Comparison of ENCODE assay signal across 29 cellular contexts in genomic region chr12:75884465-75884985, GRCh38.
DNase-seq lines count a peak whose midpoint lies in the region; ATAC-seq, FAIRE-seq and TF ChIP-seq lines count a peak whose summit lies in the region.
"Had no signal": no experiment of that assay in that cellular context is flagged by ENCODE, and none has a peak within 500 bp of the region (broad histone marks: within the 10 kb centered on the region; RNA-seq: fewer than 3 reads in every experiment).

No MANE protein-coding gene starts in this region.

- no peak overlapping the region for H3K4me3 ChIP-seq in H1 (ENCODE audit: extremely low read depth in 1 of 4, insufficient read depth in 2 of 4, low read depth in 3 of 4, low read length in 4 of 4)
- H3K4me3 ChIP-seq: GM12878, MG63, Peyer's patch, SK-N-MC had no signal

- H3K18ac ChIP-seq in H1 (ENCODE audit: extremely low read depth, low read length): no peak overlapping the region

- no peak overlapping the region for H3K56ac ChIP-seq in H1 (replicated peaks; ENCODE audit: insufficient read length, low read depth, low read length)

- no peak overlapping the region for H2BK12ac ChIP-seq in H1 (ENCODE audit: low read depth, low read length)

- no peaks in the 10 kb centered on the region for H3K23me2 ChIP-seq in H1 (ENCODE audit: low read depth, low read length)

- H4K20me1 ChIP-seq in H1 (replicated peaks in 1 of 2; ENCODE audit: control insufficient read depth in 1 of 2, insufficient read depth in 2 of 2, low read length in 2 of 2): no peaks in the 10 kb centered on the region

- no peaks in the 10 kb centered on the region for H3K9me3 Mint-ChIP-seq in mesothelial cell of epicardium
- H3K9me3 Mint-ChIP-seq: CD8-positive, alpha-beta memory T cell; HFFc6 had no signal

- TF ChIP-seq EP300 in H1 (IDR thresholded peaks at IDR 0.05; ENCODE audit: borderline replicate concordance in 1 of 2, low read depth in 2 of 2, low read length in 2 of 2): no peak

- H3K27me3 ChIP-seq in H1 (replicated peaks in 1 of 4; ENCODE audit: control insufficient read depth in 3 of 4, extremely low read depth in 1 of 4, insufficient read depth in 3 of 4, low read length in 3 of 4): no peaks in the 10 kb centered on the region; a peak in 1 of 7 replicates
- H3K27me3 ChIP-seq: MG63, Peyer's patch had no signal

- peak overlapping the region; percentile 76; the same call in 1 of the 2 replicates for H2BK15ac ChIP-seq in H1 (ENCODE audit: low read length)

- no peak overlapping the region for H3K27ac ChIP-seq in H1 (ENCODE audit: low read depth, low read length)
- H3K27ac ChIP-seq: 22Rv1, C4-2B, Peyer's patch, SK-N-MC had no signal

- H3K4me1 Mint-ChIP-seq in mesothelial cell of epicardium: peaks cover 42% of the 10 kb centered on the region
- H3K4me1 Mint-ChIP-seq: B cell; CD8-positive, alpha-beta memory T cell had no signal

- 48% methylated on average over 4 of the region's 4 CpGs; no CpG with 5 or more reads in 1 of the 2 experiments for WGBS in H1 (ENCODE audit: extremely low coverage in 1 of 2, insufficient coverage in 1 of 2, insufficient read length in 1 of 2, insufficient replicate concordance in 2 of 2, low coverage in 1 of 2, low lambda C conversion rate in 2 of 2, missing lambda C conversion rate in 1 of 2), 2 experiments

- no peak overlapping the region for H3K14ac ChIP-seq in H1 (ENCODE audit: insufficient read length)

- H3K79me1 ChIP-seq in H1 (ENCODE audit: low read depth, low read length): no peaks in the 10 kb centered on the region

- H4K5ac ChIP-seq in H1 (ENCODE audit: insufficient read length, low read depth, low read length): no peak overlapping the region

- H3K23ac ChIP-seq in H1 (ENCODE audit: insufficient read length): no peak overlapping the region

- no peak overlapping the region for H3K4ac ChIP-seq in H1 (replicated peaks; ENCODE audit: insufficient read length, low read depth, low read length)

- DNase-seq in NCI-H2107 treated with DMSO at 0.1 percent for 48 hours (lab: John Stamatoyannopoulos, UW; ENCODE audit: unreplicated experiment) (peak; percentile 38), NCI-H2107 (lab: John Stamatoyannopoulos, UW) (no peak), OCI-M1 (lab: John Stamatoyannopoulos, UW) (peak; percentile 66), H1 (ENCODE audit: low read depth in 1 of 2, low spot score in 2 of 2) (no peak), mesothelial cell of epicardium (ENCODE audit: low spot score in 2 of 2, unreplicated experiment in 2 of 2) (no peak)
- DNase-seq in activated naive CD4-positive, alpha-beta T cell treated with Interleukin-2 at 50 U/mL for 16 hours: no peak
- no peak for DNase-seq in stimulated activated CD4-positive, alpha-beta T cell treated with anti-CD3 and anti-CD28 coated beads, Interleukin-12 subunit alpha, Interleukin-12 subunit beta, amount 100 ng/mL, for 4 hours
- DNase-seq: CD8-positive, alpha-beta memory T cell; DMS 273 treated with DMSO at 0.1 percent for 48 hours; DMS79; EL; GDM1; HFFc6; KBM-7; MG63; NCI-H1105 treated with DMSO at 0.1 percent for 48 hours; NCI-H2081; NCI-H446; NCI-H524 treated with DMSO at 0.1 percent for 48 hours; NCI-H774; Peyer's patch; SHP77 treated with DMSO at 0.1 percent for 48 hours had no signal

- POLR2A ChIA-PET in H1 (lab: Charles Lee; ENCODE audit: partially characterized antibody): no interaction called here

- peak overlapping the region; percentile 1 for H3K27ac Mint-ChIP-seq in mesothelial cell of epicardium
- H3K27ac Mint-ChIP-seq: B cell; CD8-positive, alpha-beta memory T cell; HFFc6 had no signal

- FAIRE-seq in H1 (lab: Jason Lieb, UNC): no peak
- FAIRE-seq: GM12878, HepG2 had no signal

- H3K4me2 ChIP-seq in H1 (ENCODE audit: insufficient read depth in 1 of 2, low read depth in 2 of 2, low read length in 2 of 2): no peak overlapping the region

- H3K4me3 Mint-ChIP-seq in mesothelial cell of epicardium: no peak overlapping the region
- H3K4me3 Mint-ChIP-seq: B cell; CD8-positive, alpha-beta memory T cell; HFFc6 had no signal

- no peaks in the 10 kb centered on the region for H3K36me3 Mint-ChIP-seq in mesothelial cell of epicardium
- H3K36me3 Mint-ChIP-seq: CD8-positive, alpha-beta memory T cell had no signal

- H3K9ac ChIP-seq in H1 (replicated peaks in 1 of 4; ENCODE audit: extremely low read depth in 1 of 4, low read depth in 3 of 4, low read length in 3 of 4): no peak overlapping the region

- peaks cover 0 to 11% (median 5%) of the 10 kb centered on the region in 4 experiments; a peak in 6 of 7 replicates for H3K4me1 ChIP-seq in H1 (replicated peaks in 1 of 4; ENCODE audit: control insufficient read depth in 3 of 4, insufficient read depth in 4 of 4, low read length in 3 of 4)
- H3K4me1 ChIP-seq: Peyer's patch had no signal

- H2BK120ac ChIP-seq in H1 (replicated peaks; ENCODE audit: low read depth, low read length): no peak overlapping the region

- no peak overlapping the region for H2AK5ac ChIP-seq in H1 (ENCODE audit: low read depth, low read length)

- TF ChIP-seq CTCF in H1 (IDR thresholded peaks at IDR 0.05; ENCODE audit: control extremely low read depth in 1 of 3, insufficient read depth in 1 of 3, low read depth in 1 of 3, low read length in 3 of 3) (no peak), mesothelial cell of epicardium (IDR thresholded peaks at IDR 0.05; ENCODE audit: unreplicated experiment) (no peak)

- no peaks in the 10 kb centered on the region for H3K36me3 ChIP-seq in H1 (ENCODE audit: control insufficient read depth in 2 of 4, insufficient read depth in 4 of 4, low read length in 3 of 4)
- H3K36me3 ChIP-seq: MG63, Peyer's patch had no signal

- H3K9me3 ChIP-seq in H1 (ENCODE audit: insufficient read depth in 2 of 2, low read depth in 1 of 2, low read length in 1 of 2): no peaks in the 10 kb centered on the region
- H3K9me3 ChIP-seq: MG63, Peyer's patch had no signal

- no peak for TF ChIP-seq RAD21 in H1 (IDR thresholded peaks at IDR 0.05 in 1 of 2, conservative IDR thresholded peaks at IDR 0.05 in 1 of 2; ENCODE audit: low read depth in 2 of 2, low read length in 2 of 2)

- no peaks in the 10 kb centered on the region for H3K27me3 Mint-ChIP-seq in mesothelial cell of epicardium (ENCODE audit: low read depth)

- TF ChIP-seq POLR2A in H1 (IDR thresholded peaks at IDR 0.05; ENCODE audit: control extremely low read depth in 1 of 2, low read depth in 2 of 2, low read length in 2 of 2): no peak

- CTCF ChIA-PET in H1 (lab: Charles Lee; ENCODE audit: partially characterized antibody): interaction anchor here (1.5 kb wide), 1 partner anchor 10 kb away, joined by 5 read pairs; no protein-coding TSS in a partner anchor

- no peak overlapping the region for H2BK5ac ChIP-seq in H1 (ENCODE audit: low read depth, low read length)

- ATAC-seq in GM21825 (IDR thresholded peaks at IDR 0.05; ENCODE audit: unreplicated experiment): no peak
- ATAC-seq: GM12878, HepG2 had no signal

- H3K79me2 ChIP-seq in H1 (ENCODE audit: control insufficient read depth in 1 of 2, insufficient read depth in 2 of 2, low read length in 2 of 2): no peaks in the 10 kb centered on the region

- H2BK20ac ChIP-seq in H1 (ENCODE audit: low read length): no peak overlapping the region

- no peak overlapping the region for H4K8ac ChIP-seq in H1 (ENCODE audit: extremely low read depth, insufficient read depth, low read length)

- no peak overlapping the region for H2AFZ ChIP-seq in H1 (ENCODE audit: low read length)

- no peak overlapping the region for H4K91ac ChIP-seq in H1 (replicated peaks; ENCODE audit: insufficient read length, low read length)

TF ChIP-seq in H1, 55 proteins besides CTCF, POLR2A, EP300 and RAD21:
- no peak for TF ChIP-seq HDAC6 (IDR thresholded peaks at IDR 0.05; ENCODE audit: low read depth, low read length)

Comparison
In these comparisons a context has a peak if more than half of its experiments do, and no peak if none do; other contexts are left out.
1. DNase-seq: peak in NCI-H2107 treated with DMSO at 0.1 percent for 48 hours (single experiment) and OCI-M1 (single experiment); none in NCI-H2107 (single experiment), H1 (0 of 2), mesothelial cell of epicardium (0 of 2), activated naive CD4-positive, alpha-beta T cell treated with Interleukin-2 at 50 U/mL for 16 hours (single experiment) and stimulated activated CD4-positive, alpha-beta T cell treated with anti-CD3 and anti-CD28 coated beads, Interleukin-12 subunit alpha, Interleukin-12 subunit beta, amount 100 ng/mL, for 4 hours (single experiment).